In genomic region chr4:78566834-78567501, GRCh38 we compare ENCODE assay signal across 1 cellular context.
TF ChIP-seq lines count a peak whose summit lies in the region.

No MANE protein-coding gene starts in this region.

TF ChIP-seq in GM23338, 12 proteins besides CTCF, POLR2A, EP300 and RAD21 (continued from another document):
- TF ChIP-seq ETS1 (IDR thresholded peaks at IDR 0.05) (no peak), EZH2 (IDR thresholded peaks at IDR 0.05; ENCODE audit: low read depth, unreplicated experiment) (no peak), CREB1 (CRISPR knock-in tag; IDR thresholded peaks at IDR 0.05; ENCODE audit: low read depth) (no peak), ZNF331 (CRISPR knock-in tag; IDR thresholded peaks at IDR 0.05; ENCODE audit: low read depth) (no peak), POLR2AphosphoS5 (IDR thresholded peaks at IDR 0.05; ENCODE audit: low read depth) (no peak), JUNB (IDR thresholded peaks at IDR 0.05; ENCODE audit: unreplicated experiment) (no peak), ZNF114 (CRISPR knock-in tag; IDR thresholded peaks at IDR 0.05) (no peak)
